20 cellular contexts compared by ENCODE assay signal in genomic region chr7:117237646-117238045, GRCh38.
DNase-seq lines count a peak whose midpoint lies in the region; ATAC-seq and TF ChIP-seq lines count a peak whose summit lies in the region.
"Had no signal": no experiment of that assay in that cellular context is flagged by ENCODE, and none has a peak within 500 bp of the region (broad histone marks: within the 10 kb centered on the region; RNA-seq: fewer than 3 reads in every experiment).

No MANE protein-coding gene starts in this region.

- no peak overlapping the region for H3K4me3 Mint-ChIP-seq in mesothelial cell of epicardium
- H3K4me3 Mint-ChIP-seq: GM23338, T-cell had no signal

- no peak overlapping the region for H3K27ac Mint-ChIP-seq in mesothelial cell of epicardium
- H3K27ac Mint-ChIP-seq: GM23338, T-cell had no signal

- no peaks in the 10 kb centered on the region for H3K4me1 Mint-ChIP-seq in mesothelial cell of epicardium
- H3K4me1 Mint-ChIP-seq: GM23338, T-cell had no signal

- peaks cover 34% of the 10 kb centered on the region for H3K9me3 Mint-ChIP-seq in mesothelial cell of epicardium

- H3K27me3 Mint-ChIP-seq in mesothelial cell of epicardium (ENCODE audit: low read depth) = no peaks in the 10 kb centered on the region

- DNase-seq in CD1c-positive myeloid dendritic cell (ENCODE audit: extremely low spot score) (peak; percentile 22), mesothelial cell of epicardium (ENCODE audit: low spot score in 2 of 2, unreplicated experiment in 2 of 2) (no peak), foreskin melanocyte (no peak)
- DNase-seq: GF-D8, NCI-H1417 treated with DMSO at 0.1 percent for 48 hours, NCI-H2029, NCI-H2171, NCI-H446, NCI-H69, PC-3, T-cell, T-helper 9 cell had no signal

- peaks cover 9% of the 10 kb centered on the region for H3K36me3 Mint-ChIP-seq in mesothelial cell of epicardium
- H3K36me3 Mint-ChIP-seq: T-cell had no signal

- peak; percentile 84 for ATAC-seq in GM18868 (IDR thresholded peaks at IDR 0.05; ENCODE audit: unreplicated experiment)
- peak; percentile 64 for ATAC-seq in HG02571 (IDR thresholded peaks at IDR 0.05; ENCODE audit: unreplicated experiment)
- ATAC-seq in HG03469 (IDR thresholded peaks at IDR 0.05; ENCODE audit: unreplicated experiment) = peak; percentile 45
- ATAC-seq in GM19452 (IDR thresholded peaks at IDR 0.05; ENCODE audit: unreplicated experiment) = no peak
- ATAC-seq in SK-N-SH treated with all-trans-retinoic acid at 6 μM for 48 hours = no peak
- ATAC-seq: GM23338, HCT116, K562, PC-3, T-cell had no signal

- no peak for TF ChIP-seq CTCF in mesothelial cell of epicardium (IDR thresholded peaks at IDR 0.05; ENCODE audit: unreplicated experiment)

TF ChIP-seq in SK-N-SH treated with all-trans-retinoic acid at 6 μM for 48 hours, 23 proteins besides CTCF, POLR2A, EP300 and RAD21:
- no peak for TF ChIP-seq ZNF565 (CRISPR knock-in tag; conservative IDR thresholded peaks at IDR 0.05; ENCODE audit: low read depth)
- no peak for TF ChIP-seq RARB (CRISPR knock-in tag; IDR thresholded peaks at IDR 0.05)
- no peak for TF ChIP-seq ZFP3 (CRISPR knock-in tag; IDR thresholded peaks at IDR 0.05)
- TF ChIP-seq CREB5 (CRISPR knock-in tag; IDR thresholded peaks at IDR 0.05; ENCODE audit: low read depth) = no peak
- TF ChIP-seq CSDC2 (CRISPR knock-in tag; IDR thresholded peaks at IDR 0.05) = no peak
TF ChIP-seq in SK-N-SH treated with all-trans-retinoic acid at 6 μM for 48 hours: peak in this region for 0.

Comparison
In these comparisons a context has a peak if more than half of its experiments do, and no peak if none do; other contexts are left out.
1. ATAC-seq: peak in GM18868 (single experiment), HG02571 (single experiment) and HG03469 (single experiment); none in GM19452 (single experiment) and SK-N-SH treated with all-trans-retinoic acid at 6 μM for 48 hours (single experiment).